In the genomic region with DNA sequence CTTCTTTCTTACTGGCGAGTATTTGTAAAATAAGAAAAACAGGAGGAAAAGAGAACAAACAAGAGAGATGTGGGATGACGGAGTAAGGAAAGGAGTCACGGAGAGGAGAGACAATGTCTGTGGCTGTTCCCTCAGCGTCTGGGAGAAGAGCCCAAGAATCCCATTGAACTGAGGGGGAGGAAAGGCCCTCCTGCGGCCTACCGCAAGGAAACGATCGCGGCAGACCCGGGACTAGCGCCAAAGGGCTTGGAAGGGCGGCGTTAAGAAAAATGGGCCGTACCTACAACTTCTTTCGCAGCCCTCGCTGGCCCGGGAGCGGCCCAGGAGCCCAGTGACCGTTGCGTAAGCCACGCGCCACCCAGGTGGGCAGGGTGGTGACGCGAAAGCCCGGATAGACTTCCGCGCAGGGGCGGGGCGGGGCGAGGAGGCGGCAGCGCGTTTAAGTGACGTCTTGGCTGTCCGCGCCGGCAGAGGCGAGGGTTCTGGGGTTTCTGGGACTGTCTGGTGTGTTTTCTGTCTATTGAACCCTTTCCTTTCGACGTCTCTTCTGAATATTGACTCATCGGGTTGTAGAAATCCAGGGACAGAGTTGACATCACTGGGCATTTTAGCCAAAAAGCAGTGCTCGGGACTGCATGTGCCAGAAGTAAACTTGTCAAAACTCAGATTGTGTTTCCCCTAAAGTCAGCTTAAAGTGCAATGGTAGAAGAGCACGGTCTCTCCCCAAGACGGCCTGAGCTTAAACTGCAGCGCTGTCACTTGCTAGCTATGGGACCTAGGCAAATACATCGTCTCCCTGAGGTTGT, we compare ENCODE assay signal across 1 cellular context.
A peak's percentile ranks its signal among the peaks of the same experiment; 100 is the strongest.
TF ChIP-seq lines count a peak whose summit lies in the region.

A gene with protein sequence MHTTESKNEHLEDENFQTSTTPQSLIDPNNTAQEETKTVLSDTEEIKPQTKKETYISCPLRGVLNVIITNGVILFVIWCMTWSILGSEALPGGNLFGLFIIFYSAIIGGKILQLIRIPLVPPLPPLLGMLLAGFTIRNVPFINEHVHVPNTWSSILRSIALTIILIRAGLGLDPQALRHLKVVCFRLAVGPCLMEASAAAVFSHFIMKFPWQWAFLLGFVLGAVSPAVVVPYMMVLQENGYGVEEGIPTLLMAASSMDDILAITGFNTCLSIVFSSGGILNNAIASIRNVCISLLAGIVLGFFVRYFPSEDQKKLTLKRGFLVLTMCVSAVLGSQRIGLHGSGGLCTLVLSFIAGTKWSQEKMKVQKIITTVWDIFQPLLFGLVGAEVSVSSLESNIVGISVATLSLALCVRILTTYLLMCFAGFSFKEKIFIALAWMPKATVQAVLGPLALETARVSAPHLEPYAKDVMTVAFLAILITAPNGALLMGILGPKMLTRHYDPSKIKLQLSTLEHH (minus strand): TSS at position 387 of the 806 bp plus-strand sequence. CDS start 27,994 bp downstream, outside the sequence.

TF ChIP-seq in HepG2, 621 proteins besides CTCF, POLR2A, EP300 and RAD21 (continued from another document and continues in another):
- TF ChIP-seq ZBTB4 (CRISPR knock-in tag; IDR thresholded peaks at IDR 0.05; ENCODE audit: borderline replicate concordance) (peak; percentile 67; the same call in 1 of the 2 replicates), SKIL (CRISPR knock-in tag; IDR thresholded peaks at IDR 0.05; ENCODE audit: borderline replicate concordance) (peak; percentile 33; the same call in 1 of the 2 replicates), ISX (CRISPR knock-in tag; conservative IDR thresholded peaks at IDR 0.05) (no peak), DMAP1 (CRISPR knock-in tag; IDR thresholded peaks at IDR 0.05) (peak; percentile 85), THYN1 (CRISPR knock-in tag; IDR thresholded peaks at IDR 0.05; ENCODE audit: borderline replicate concordance, low read depth) (0 out of 2 replicates have a peak, but pooled peaks have one; percentile 54), NR0B2 (CRISPR knock-in tag; IDR thresholded peaks at IDR 0.05) (peak; percentile 92), FOXK1 (CRISPR knock-in tag; IDR thresholded peaks at IDR 0.05; ENCODE audit: borderline replicate concordance, low read depth) (peak; percentile 72), IKZF1 (IDR thresholded peaks at IDR 0.05) (no peak), NFRKB (IDR thresholded peaks at IDR 0.05) (no peak), ZNF124 (CRISPR knock-in tag; IDR thresholded peaks at IDR 0.05) (no peak), ZNF234 (CRISPR knock-in tag; conservative IDR thresholded peaks at IDR 0.05) (no peak), ZNF724P (CRISPR knock-in tag; IDR thresholded peaks at IDR 0.05; ENCODE audit: borderline replicate concordance) (peak; percentile 81; the same call in 1 of the 2 replicates), ZNF326 (CRISPR knock-in tag; IDR thresholded peaks at IDR 0.05; ENCODE audit: borderline replicate concordance) (no peak), CBX1 (IDR thresholded peaks at IDR 0.05; ENCODE audit: low read depth) (no peak), MAFG (CRISPR knock-in tag; IDR thresholded peaks at IDR 0.05) (no peak), MXD3 (CRISPR knock-in tag; IDR thresholded peaks at IDR 0.05) (peak; percentile 21; the same call in 1 of the 2 replicates), ZNF549 (CRISPR knock-in tag; IDR thresholded peaks at IDR 0.05) (no peak), ZMAT3 (CRISPR knock-in tag; conservative IDR thresholded peaks at IDR 0.05) (no peak), PLSCR1 (CRISPR knock-in tag; IDR thresholded peaks at IDR 0.05; ENCODE audit: borderline replicate concordance) (no peak), KLF13 (CRISPR knock-in tag; IDR thresholded peaks at IDR 0.05) (no peak), PAWR (CRISPR knock-in tag; IDR thresholded peaks at IDR 0.05; ENCODE audit: borderline replicate concordance) (no peak), YEATS4 (CRISPR knock-in tag; IDR thresholded peaks at IDR 0.05; ENCODE audit: borderline replicate concordance) (peak; percentile 81), PAX8 (CRISPR knock-in tag; IDR thresholded peaks at IDR 0.05; ENCODE audit: borderline replicate concordance) (0 out of 2 replicates have a peak, but pooled peaks have one; percentile 84), TRAFD1 (CRISPR knock-in tag; IDR thresholded peaks at IDR 0.05; ENCODE audit: borderline replicate concordance) (no peak), SIX1 (CRISPR knock-in tag; IDR thresholded peaks at IDR 0.05; ENCODE audit: borderline replicate concordance) (no peak), NFYB (CRISPR knock-in tag; IDR thresholded peaks at IDR 0.05) (no peak; the same call in none of the 2 replicates), ZSCAN22 (CRISPR knock-in tag; IDR thresholded peaks at IDR 0.05) (0 out of 2 replicates have a peak, but pooled peaks have one; percentile 19), RFX3 (CRISPR knock-in tag; IDR thresholded peaks at IDR 0.05) (no peak), HNRNPH1 (optimal IDR thresholded peaks at IDR 0.05; ENCODE audit: low read depth, low read length) (no peak), TBX3 (IDR thresholded peaks at IDR 0.05; ENCODE audit: borderline replicate concordance) (no peak), ARNT (IDR thresholded peaks at IDR 0.05) (no peak)
- TF ChIP-seq, protein P1, sequence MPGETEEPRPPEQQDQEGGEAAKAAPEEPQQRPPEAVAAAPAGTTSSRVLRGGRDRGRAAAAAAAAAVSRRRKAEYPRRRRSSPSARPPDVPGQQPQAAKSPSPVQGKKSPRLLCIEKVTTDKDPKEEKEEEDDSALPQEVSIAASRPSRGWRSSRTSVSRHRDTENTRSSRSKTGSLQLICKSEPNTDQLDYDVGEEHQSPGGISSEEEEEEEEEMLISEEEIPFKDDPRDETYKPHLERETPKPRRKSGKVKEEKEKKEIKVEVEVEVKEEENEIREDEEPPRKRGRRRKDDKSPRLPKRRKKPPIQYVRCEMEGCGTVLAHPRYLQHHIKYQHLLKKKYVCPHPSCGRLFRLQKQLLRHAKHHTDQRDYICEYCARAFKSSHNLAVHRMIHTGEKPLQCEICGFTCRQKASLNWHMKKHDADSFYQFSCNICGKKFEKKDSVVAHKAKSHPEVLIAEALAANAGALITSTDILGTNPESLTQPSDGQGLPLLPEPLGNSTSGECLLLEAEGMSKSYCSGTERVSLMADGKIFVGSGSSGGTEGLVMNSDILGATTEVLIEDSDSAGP (CRISPR knock-in tag; IDR thresholded peaks at IDR 0.05; ENCODE audit: borderline replicate concordance): peak; percentile 90
- TF ChIP-seq, protein P2, sequence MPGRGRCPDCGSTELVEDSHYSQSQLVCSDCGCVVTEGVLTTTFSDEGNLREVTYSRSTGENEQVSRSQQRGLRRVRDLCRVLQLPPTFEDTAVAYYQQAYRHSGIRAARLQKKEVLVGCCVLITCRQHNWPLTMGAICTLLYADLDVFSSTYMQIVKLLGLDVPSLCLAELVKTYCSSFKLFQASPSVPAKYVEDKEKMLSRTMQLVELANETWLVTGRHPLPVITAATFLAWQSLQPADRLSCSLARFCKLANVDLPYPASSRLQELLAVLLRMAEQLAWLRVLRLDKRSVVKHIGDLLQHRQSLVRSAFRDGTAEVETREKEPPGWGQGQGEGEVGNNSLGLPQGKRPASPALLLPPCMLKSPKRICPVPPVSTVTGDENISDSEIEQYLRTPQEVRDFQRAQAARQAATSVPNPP (CRISPR knock-in tag; IDR thresholded peaks at IDR 0.05): peak; percentile 57
- TF ChIP-seq, protein P3, sequence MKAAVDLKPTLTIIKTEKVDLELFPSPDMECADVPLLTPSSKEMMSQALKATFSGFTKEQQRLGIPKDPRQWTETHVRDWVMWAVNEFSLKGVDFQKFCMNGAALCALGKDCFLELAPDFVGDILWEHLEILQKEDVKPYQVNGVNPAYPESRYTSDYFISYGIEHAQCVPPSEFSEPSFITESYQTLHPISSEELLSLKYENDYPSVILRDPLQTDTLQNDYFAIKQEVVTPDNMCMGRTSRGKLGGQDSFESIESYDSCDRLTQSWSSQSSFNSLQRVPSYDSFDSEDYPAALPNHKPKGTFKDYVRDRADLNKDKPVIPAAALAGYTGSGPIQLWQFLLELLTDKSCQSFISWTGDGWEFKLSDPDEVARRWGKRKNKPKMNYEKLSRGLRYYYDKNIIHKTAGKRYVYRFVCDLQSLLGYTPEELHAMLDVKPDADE (CRISPR knock-in tag; IDR thresholded peaks at IDR 0.05): no peak
- TF ChIP-seq, protein P4, sequence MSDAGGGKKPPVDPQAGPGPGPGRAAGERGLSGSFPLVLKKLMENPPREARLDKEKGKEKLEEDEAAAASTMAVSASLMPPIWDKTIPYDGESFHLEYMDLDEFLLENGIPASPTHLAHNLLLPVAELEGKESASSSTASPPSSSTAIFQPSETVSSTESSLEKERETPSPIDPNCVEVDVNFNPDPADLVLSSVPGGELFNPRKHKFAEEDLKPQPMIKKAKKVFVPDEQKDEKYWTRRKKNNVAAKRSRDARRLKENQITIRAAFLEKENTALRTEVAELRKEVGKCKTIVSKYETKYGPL (CRISPR knock-in tag; IDR thresholded peaks at IDR 0.05): peak; percentile 96
- TF ChIP-seq, protein P5, sequence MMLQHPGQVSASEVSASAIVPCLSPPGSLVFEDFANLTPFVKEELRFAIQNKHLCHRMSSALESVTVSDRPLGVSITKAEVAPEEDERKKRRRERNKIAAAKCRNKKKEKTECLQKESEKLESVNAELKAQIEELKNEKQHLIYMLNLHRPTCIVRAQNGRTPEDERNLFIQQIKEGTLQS (CRISPR knock-in tag; IDR thresholded peaks at IDR 0.05): peak; percentile 70
- TF ChIP-seq, protein P6, sequence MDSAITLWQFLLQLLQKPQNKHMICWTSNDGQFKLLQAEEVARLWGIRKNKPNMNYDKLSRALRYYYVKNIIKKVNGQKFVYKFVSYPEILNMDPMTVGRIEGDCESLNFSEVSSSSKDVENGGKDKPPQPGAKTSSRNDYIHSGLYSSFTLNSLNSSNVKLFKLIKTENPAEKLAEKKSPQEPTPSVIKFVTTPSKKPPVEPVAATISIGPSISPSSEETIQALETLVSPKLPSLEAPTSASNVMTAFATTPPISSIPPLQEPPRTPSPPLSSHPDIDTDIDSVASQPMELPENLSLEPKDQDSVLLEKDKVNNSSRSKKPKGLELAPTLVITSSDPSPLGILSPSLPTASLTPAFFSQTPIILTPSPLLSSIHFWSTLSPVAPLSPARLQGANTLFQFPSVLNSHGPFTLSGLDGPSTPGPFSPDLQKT (CRISPR knock-in tag; IDR thresholded peaks at IDR 0.05; ENCODE audit: borderline replicate concordance): no peak
